Comparison of ENCODE assay signal across 8 cellular contexts in genomic region chr14:21454843-21455550, GRCh38. TPM values are rescaled to one million over a fixed set of nuclear protein-coding genes. Genes with fewer than 3 reads are reported as not detected.
DNase-seq lines count a peak whose midpoint lies in the region; ATAC-seq, FAIRE-seq and TF ChIP-seq lines count a peak whose summit lies in the region.

No MANE protein-coding gene starts in this region.

- H3K4me1 ChIP-seq in BLaER1 (peaks cover 30% of the 10 kb centered on the region), IMR-90 (ENCODE audit: control insufficient read depth, insufficient read depth, low read length) (no peaks in the 10 kb centered on the region; the same call in 1 of the 2 replicates), astrocyte (ENCODE audit: insufficient read depth, low read length) (peaks cover 7% of the 10 kb centered on the region), left lung (peaks cover 10 to 49% of the 10 kb centered on the region in 2 donors), tibial artery (peaks cover 0 to 36% (median 18%) of the 10 kb centered on the region in 4 donors)

- H3K9ac ChIP-seq in BLaER1: peak overlapping the region; percentile 95
- H3K9ac ChIP-seq in IMR-90 (ENCODE audit: low read depth, low read length): peak overlapping the region; percentile 81
- peak overlapping the region; percentile 97 for H3K9ac ChIP-seq in astrocyte (ENCODE audit: low read length)

- TF ChIP-seq RAD21 in IMR-90 (IDR thresholded peaks at IDR 0.05; ENCODE audit: low read length): no peak

- no peak overlapping the region; the same call in 1 of the 2 replicates for H4K5ac ChIP-seq in IMR-90 (ENCODE audit: low read depth, low read length)

- no peak for TF ChIP-seq CTCF in IMR-90 (conservative IDR thresholded peaks at IDR 0.05; ENCODE audit: low read depth, low read length)
- TF ChIP-seq CTCF in astrocyte (IDR thresholded peaks at IDR 0.05; ENCODE audit: insufficient read depth, low read depth, low read length): no peak
- TF ChIP-seq CTCF in left lung (IDR thresholded peaks at IDR 0.05): no peak
- TF ChIP-seq CTCF in tibial artery (IDR thresholded peaks at IDR 0.05): no peak

- H3K27me3 ChIP-seq in BLaER1 (no peaks in the 10 kb centered on the region), IMR-90 (ENCODE audit: control insufficient read depth, insufficient read depth, low read length) (no peaks in the 10 kb centered on the region), astrocyte (ENCODE audit: insufficient read depth, low read length) (no peaks in the 10 kb centered on the region), left lung (no peaks in the 10 kb centered on the region), tibial artery (no peaks in the 10 kb centered on the region)

- peaks cover 8% of the 10 kb centered on the region for H3K36me3 Mint-ChIP-seq in astrocyte (ENCODE audit: low read depth, unreplicated experiment)

- in situ Hi-C loops in IMR-90 (cut with MboI; ENCODE audit: low sequenced_read_pairs): no loop called here

- H4K8ac ChIP-seq in IMR-90 (ENCODE audit: low read depth in 2 of 2, low read length in 2 of 2): peak overlapping the region in 1 of 2 experiments; percentile 8; a peak in 2 of 4 replicates

- FAIRE-seq in astrocyte (lab: Jason Lieb, UNC): no peak

- H2AFZ ChIP-seq in IMR-90 (replicated peaks; ENCODE audit: low read length, poor library complexity) (no peak overlapping the region), astrocyte (ENCODE audit: low read depth, low read length) (no peak overlapping the region)

- H3K9me3 Mint-ChIP-seq in astrocyte (ENCODE audit: unreplicated experiment): no peaks in the 10 kb centered on the region

- no peak overlapping the region for H2AK5ac ChIP-seq in IMR-90 (ENCODE audit: low read depth, low read length)

- peaks cover 58% of the 10 kb centered on the region for H4K20me1 ChIP-seq in BLaER1
- no peaks in the 10 kb centered on the region; the same call in none of the 2 replicates for H4K20me1 ChIP-seq in IMR-90 (ENCODE audit: insufficient read depth, low read length)
- peaks cover 29% of the 10 kb centered on the region for H4K20me1 ChIP-seq in astrocyte (ENCODE audit: insufficient read depth, low read length)

- H2BK15ac ChIP-seq in IMR-90 (ENCODE audit: low read depth, low read length): no peak overlapping the region

- H3K79me1 ChIP-seq in IMR-90 (ENCODE audit: low read depth in 1 of 2, low read length in 2 of 2): peaks cover 6 to 30% of the 10 kb centered on the region in 2 experiments; a peak in 3 of 4 replicates

- H3K9me3 ChIP-seq in BLaER1: no peaks in the 10 kb centered on the region
- no peaks in the 10 kb centered on the region for H3K9me3 ChIP-seq in IMR-90 (ENCODE audit: control insufficient read depth, insufficient read depth, low read length)
- no peaks in the 10 kb centered on the region for H3K9me3 ChIP-seq in astrocyte (ENCODE audit: insufficient read depth, low read depth, low read length)
- no peaks in the 10 kb centered on the region for H3K9me3 ChIP-seq in left lung
- H3K9me3 ChIP-seq in tibial artery: no peaks in the 10 kb centered on the region

- WGBS in IMR-90 (ENCODE audit: extremely low coverage in 2 of 2, insufficient read length in 1 of 2), 2 experiments: 60% methylated on average over 2 of the region's 15 CpGs; no CpG with 5 or more reads in 1 of the 2 experiments

- dilution Hi-C loops in IMR-90 (cut with HindIII; ENCODE audit: low sequenced_read_pairs, unreplicated experiment): no loop called here

- H2BK20ac ChIP-seq in IMR-90 (ENCODE audit: low read depth, low read length): no peak overlapping the region

- H2AK9ac ChIP-seq in IMR-90 (replicated peaks; ENCODE audit: low read depth, low read length, poor library complexity): peak overlapping the region; percentile 46

- peak overlapping the region; percentile 66; the same call in 1 of the 2 replicates for H3K4ac ChIP-seq in IMR-90 (ENCODE audit: low read depth, low read length)

- ATAC-seq in IMR-90 (ENCODE audit: low read depth) (no peak), left lung (peak; percentile 2)
- ATAC-seq in activated CD4-positive, CD25-positive, alpha-beta regulatory T cell treated with anti-CD3 and anti-CD28 coated beads, Interleukin-2, amount 50 U/mL, for 24 hours: no peak

- peak overlapping the region; percentile 72 for H3K23ac ChIP-seq in IMR-90 (ENCODE audit: low read depth, low read length)

- H3K79me2 ChIP-seq in astrocyte (ENCODE audit: insufficient read depth, low read length): peaks cover 57% of the 10 kb centered on the region

- intact Hi-C loops in IMR-90 (cut with micrococcal nuclease) (loop anchor here (5.0 kb wide), 1 partner anchor 257 kb away; no protein-coding TSS in a partner anchor), left lung (cut with DNase I) (no loop called here), tibial artery (cut with DNase I; ENCODE audit: low total_unique reads) (no loop called here)

- POLR2A ChIA-PET in IMR-90 (lab: Charles Lee; ENCODE audit: unreplicated experiment): no interaction called here

- peak overlapping the region; percentile 100 for H3K27ac Mint-ChIP-seq in astrocyte (ENCODE audit: unreplicated experiment)

- H3K4me3 ChIP-seq in BLaER1: peak overlapping the region; percentile 99
- peak overlapping the region; percentile 81 for H3K4me3 ChIP-seq in IMR-90 (ENCODE audit: insufficient read depth, low read depth, low read length)
- H3K4me3 ChIP-seq in astrocyte (ENCODE audit: insufficient read depth, low read depth, low read length): peak overlapping the region; percentile 91
- peak overlapping the region; percentile 85 to 91 for H3K4me3 ChIP-seq in left lung
- H3K4me3 ChIP-seq in tibial artery: peak overlapping the region; percentile 84 to 91

- H3K27ac ChIP-seq in BLaER1: peak overlapping the region; percentile 88
- 0 out of 2 replicates have a peak overlapping the region, but pooled peaks have one; percentile 2 for H3K27ac ChIP-seq in IMR-90 (ENCODE audit: insufficient read depth, low read length)
- H3K27ac ChIP-seq in astrocyte (ENCODE audit: low read depth, low read length): peak overlapping the region; percentile 80
- peak overlapping the region; percentile 98 for H3K27ac ChIP-seq in left lung
- peak overlapping the region; percentile 84 to 95 for H3K27ac ChIP-seq in tibial artery

- no peaks in the 10 kb centered on the region for H3K27me3 Mint-ChIP-seq in astrocyte (ENCODE audit: low read depth, unreplicated experiment)

- BruUV-seq in IMR-90 (replicated peaks; lab: Mats Ljungman, UMichigan): TSS peak; percentile 13

- DNase-seq in IMR-90 (peak; percentile 6), astrocyte (ENCODE audit: low read depth) (no peak), left lung (no peak), tibial artery (no peak), SHP77 treated with DMSO at 0.1 percent for 48 hours (lab: John Stamatoyannopoulos, UW) (no peak), NCI-H2196 (lab: John Stamatoyannopoulos, UW; ENCODE audit: unreplicated experiment) (no peak)

- H3K9me1 ChIP-seq in IMR-90 (ENCODE audit: insufficient read depth, low read length): no peaks in the 10 kb centered on the region; the same call in 1 of the 2 replicates

- H3K4me1 Mint-ChIP-seq in astrocyte (ENCODE audit: low read depth, unreplicated experiment): peaks cover 11% of the 10 kb centered on the region

- CTCF ChIA-PET in IMR-90 (lab: Yijun Ruan, JAX): interaction anchor here (0.7 to 1.8 kb wide), 2 partner anchors 11 to 135 kb away, joined by 3 to 7 read pairs; no protein-coding TSS in a partner anchor

- H4K91ac ChIP-seq in IMR-90 (ENCODE audit: insufficient read depth, low read depth, low read length): peak overlapping the region; percentile 1; the same call in 1 of the 2 replicates

- H2BK5ac ChIP-seq in IMR-90 (ENCODE audit: low read depth, low read length, poor library complexity, severe bottlenecking): peak overlapping the region; percentile 3

- peak overlapping the region; percentile 65 for H3K56ac ChIP-seq in IMR-90 (ENCODE audit: extremely low read depth, insufficient read depth, low read length)

- H3K18ac ChIP-seq in IMR-90 (ENCODE audit: low read depth, low read length): no peak overlapping the region

- H3K4me2 ChIP-seq in BLaER1 (peak overlapping the region; percentile 94), IMR-90 (ENCODE audit: low read depth, low read length) (peak overlapping the region; percentile 69), astrocyte (ENCODE audit: low read length) (peak overlapping the region; percentile 95)

- H3K4me3 Mint-ChIP-seq in astrocyte (ENCODE audit: unreplicated experiment): peak overlapping the region; percentile 92

- no peak overlapping the region for H2BK120ac ChIP-seq in IMR-90 (ENCODE audit: low read depth, low read length)

- peak overlapping the region; percentile 84 for H3K14ac ChIP-seq in IMR-90 (replicated peaks; ENCODE audit: low read depth, low read length)

- H3K36me3 ChIP-seq in BLaER1: peaks cover 37% of the 10 kb centered on the region
- no peaks in the 10 kb centered on the region for H3K36me3 ChIP-seq in IMR-90 (ENCODE audit: control insufficient read depth, insufficient read depth, low read length)
- H3K36me3 ChIP-seq in astrocyte (ENCODE audit: insufficient read depth, low read length): peaks cover 7% of the 10 kb centered on the region
- H3K36me3 ChIP-seq in left lung: peaks cover 0 to 11% of the 10 kb centered on the region in 2 donors
- peaks cover 0 to 20% (median 11%) of the 10 kb centered on the region in 3 donors for H3K36me3 ChIP-seq in tibial artery

- no peak for TF ChIP-seq POLR2A in IMR-90 (IDR thresholded peaks at IDR 0.05; ENCODE audit: low read depth, low read length)

TF ChIP-seq in IMR-90, 13 proteins besides CTCF, POLR2A, EP300 and RAD21 (continues in another document):
- TF ChIP-seq CHD1 (IDR thresholded peaks at IDR 0.05; ENCODE audit: low read depth, low read length): no peak

RNA-seq across cellular contexts. Expression of gene CHD8, which starts 0.9 kb away (rescaled TPM):
- total RNA-seq in IMR-90 (2012; rRNA removed) (55.0 and 58.9 TPM in 2 replicates), astrocyte (108 and 111 TPM in 2 replicates), left lung (10 to 100 TPM; 69.2 to 73.5 TPM)
- 32.1 and 32.4 TPM in 2 replicates for polyA plus RNA-seq in IMR-90 (2012; rRNA removed)
- polyA plus RNA-seq in IMR-90 (2012; cell fraction: cytosol; rRNA removed): 14.0 and 14.9 TPM in 2 replicates
- polyA plus RNA-seq in IMR-90 (2012; cell fraction: nucleus; rRNA removed; ENCODE audit: low replicate concordance): 84.8 and 93.3 TPM in 2 replicates

RNA-seq across cellular contexts. Expression of gene RAB2B, which starts 21.8 kb away (rescaled TPM):
- total RNA-seq in IMR-90 (2012; rRNA removed): 25.0 and 26.2 TPM in 2 replicates
- polyA plus RNA-seq in IMR-90 (2012; rRNA removed): 13.7 and 17.1 TPM in 2 replicates
- 4.8 TPM in 2 replicates for polyA plus RNA-seq in IMR-90 (2012; cell fraction: cytosol; rRNA removed)
- 4.2 and 20.8 TPM in 2 replicates for polyA plus RNA-seq in IMR-90 (2012; cell fraction: nucleus; rRNA removed; ENCODE audit: low replicate concordance)
- 48.5 and 49.9 TPM in 2 replicates for total RNA-seq in astrocyte
- 10 to 100 TPM; 26.8 to 30.2 TPM for total RNA-seq in left lung

RNA-seq across cellular contexts. Expression of gene TOX4, which starts 22.0 kb away (rescaled TPM):
- 26.7 and 31.7 TPM in 2 replicates for total RNA-seq in IMR-90 (2012; rRNA removed)
- 56.6 and 71.8 TPM in 2 replicates for polyA plus RNA-seq in IMR-90 (2012; rRNA removed)
- 16.9 and 26.5 TPM in 2 replicates for polyA plus RNA-seq in IMR-90 (2012; cell fraction: cytosol; rRNA removed)
- polyA plus RNA-seq in IMR-90 (2012; cell fraction: nucleus; rRNA removed; ENCODE audit: low replicate concordance): 52.6 and 68.4 TPM in 2 replicates
- total RNA-seq in astrocyte: 88.8 and 92.2 TPM in 2 replicates
- 10 to 100 TPM; 62.9 to 67.9 TPM for total RNA-seq in left lung

RNA-seq across cellular contexts. Expression of gene METTL3, which starts 56.1 kb away (rescaled TPM):
- total RNA-seq in IMR-90 (2012; rRNA removed) (68.9 and 109 TPM in 2 replicates), astrocyte (40.0 and 44.0 TPM in 2 replicates), left lung (10 to 100 TPM; 36.8 to 50.4 TPM)
- 77.5 and 90.6 TPM in 2 replicates for polyA plus RNA-seq in IMR-90 (2012; rRNA removed)
- polyA plus RNA-seq in IMR-90 (2012; cell fraction: cytosol; rRNA removed): 54.6 and 81.9 TPM in 2 replicates
- polyA plus RNA-seq in IMR-90 (2012; cell fraction: nucleus; rRNA removed; ENCODE audit: low replicate concordance): 398 and 437 TPM in 2 replicates

Comparison
In these comparisons a context has a peak if more than half of its experiments do, and no peak if none do; other contexts are left out.
1. H3K27ac ChIP-seq: peak in every context shown above with its lines; median percentile 98 in left lung; 90 in tibial artery; 88 in BLaER1; 80 in astrocyte; 2 in IMR-90.